In genomic region chr1:47325530-47325929, GRCh38 we compare ENCODE assay signal across 17 cellular contexts. TPM values are rescaled to one million over a fixed set of nuclear protein-coding genes. Genes with fewer than 3 reads are reported as not detected.
DNase-seq lines count a peak whose midpoint lies in the region; ATAC-seq and TF ChIP-seq lines count a peak whose summit lies in the region.
"Had no signal": no experiment of that assay in that cellular context is flagged by ENCODE, and none has a peak within 500 bp of the region (broad histone marks: within the 10 kb centered on the region; RNA-seq: fewer than 3 reads in every experiment).

No MANE protein-coding gene starts in this region.

- no peaks in the 10 kb centered on the region for H3K27me3 ChIP-seq in kidney epithelial cell (ENCODE audit: control insufficient read depth, insufficient read depth, low read length)

- POLR2A ChIA-PET in RWPE1 (lab: Yijun Ruan, JAX; ENCODE audit: low non-redundant PET), result interaction anchor here (0.7 kb wide), 1 partner anchor 11 kb away, joined by 3 read pairs; no protein-coding TSS in a partner anchor

- CTCF ChIA-PET in RWPE1 (lab: Yijun Ruan, JAX), result interaction anchor here (0.6 to 1.0 kb wide), 2 partner anchors 9 to 13 kb away, joined by 3 to 4 read pairs; no protein-coding TSS in a partner anchor

- no peak overlapping the region for H3K27ac Mint-ChIP-seq in T-helper 17 cell
- H3K27ac Mint-ChIP-seq: activated CD8-positive, alpha-beta T cell treated with anti-CD3 and anti-CD28 coated beads, Interleukin-2, amount 10 ng/mL, durations not matched to agents 7 days and 5 days; endodermal cell; naive thymus-derived CD4-positive, alpha-beta T cell had no signal

- H3K27me3 Mint-ChIP-seq in T-helper 17 cell, result no peaks in the 10 kb centered on the region
- H3K27me3 Mint-ChIP-seq: naive thymus-derived CD4-positive, alpha-beta T cell had no signal

- ATAC-seq in T-helper 17 cell, result no peak
- ATAC-seq: activated CD8-positive, alpha-beta T cell treated with anti-CD3 and anti-CD28 coated beads, Interleukin-2, amount 10 ng/mL, durations not matched to agents 7 days and 5 days; naive thymus-derived CD4-positive, alpha-beta T cell had no signal

- no peak overlapping the region for H3K27ac ChIP-seq in RWPE1
- H3K27ac ChIP-seq: left ventricle myocardium inferior had no signal

- peaks cover 5% of the 10 kb centered on the region for H3K4me1 Mint-ChIP-seq in T-helper 17 cell
- H3K4me1 Mint-ChIP-seq: brain; naive thymus-derived CD4-positive, alpha-beta T cell had no signal

- H3K4me3 Mint-ChIP-seq in T-helper 17 cell, result no peak overlapping the region
- H3K4me3 Mint-ChIP-seq: activated CD8-positive, alpha-beta T cell treated with anti-CD3 and anti-CD28 coated beads, Interleukin-2, amount 10 ng/mL, durations not matched to agents 7 days and 5 days; brain; endodermal cell; naive thymus-derived CD4-positive, alpha-beta T cell had no signal

- no peaks in the 10 kb centered on the region for H3K9me3 ChIP-seq in T-helper 17 cell (ENCODE audit: control insufficient read depth, low read length, poor library complexity, severe bottlenecking)
- H3K9me3 ChIP-seq: left ventricle myocardium inferior had no signal

- TF ChIP-seq CTCF in RWPE1 (conservative IDR thresholded peaks at IDR 0.05; ENCODE audit: low read depth), result no peak
- TF ChIP-seq CTCF in kidney epithelial cell (IDR thresholded peaks at IDR 0.05; ENCODE audit: insufficient read depth, low read length, poor library complexity, severe bottlenecking), result no peak

- DNase-seq in DMS153 treated with DMSO at 0.1 percent for 48 hours (lab: John Stamatoyannopoulos, UW; ENCODE audit: unreplicated experiment) (peak; percentile 13), NCI-H2029 treated with DMSO at 0.1 percent for 48 hours (lab: John Stamatoyannopoulos, UW) (peak; percentile 98), RWPE1 (ENCODE audit: low spot score) (peak; percentile 71), kidney epithelial cell (ENCODE audit: low read depth) (peak; percentile 49), T-helper 17 cell (no peak), NCI-H1105 (lab: John Stamatoyannopoulos, UW) (no peak), Ammon's horn (ENCODE audit: low spot score) (no peak)
- no peak for DNase-seq in stimulated activated CD8-positive, alpha-beta memory T cell treated with anti-CD3 and anti-CD28 coated beads, Interleukin-4, amount 100 ng/mL, for 48 hours
- DNase-seq: activated CD8-positive, alpha-beta T cell treated with anti-CD3 and anti-CD28 coated beads, Interleukin-2, amount 10 ng/mL, durations not matched to agents 7 days and 5 days; activated gamma-delta T cell; endodermal cell; head of caudate nucleus; left ventricle myocardium inferior; naive thymus-derived CD4-positive, alpha-beta T cell; NCI-H526; stimulated activated CD4-positive, alpha-beta T cell treated with anti-CD3 and anti-CD28 coated beads, Interleukin-1b, Interleukin-23, amount 100 ng/mL, for 48 hours had no signal

- H3K36me3 Mint-ChIP-seq in T-helper 17 cell (ENCODE audit: low read depth), result no peaks in the 10 kb centered on the region
- H3K36me3 Mint-ChIP-seq: brain had no signal

- no peak overlapping the region for H3K4me3 ChIP-seq in kidney epithelial cell (ENCODE audit: low read depth, low read length)
- H3K4me3 ChIP-seq: left ventricle myocardium inferior had no signal

- no peaks in the 10 kb centered on the region for H3K36me3 ChIP-seq in kidney epithelial cell (ENCODE audit: control insufficient read depth, insufficient read depth, low read length)
- H3K36me3 ChIP-seq: left ventricle myocardium inferior had no signal

RNA-seq across cellular contexts. Expression of gene CMPK1, which starts 8.1 kb away (rescaled TPM):
- total RNA-seq in kidney epithelial cell (62.0 and 74.7 TPM in 2 replicates), T-helper 17 cell (100 to 1,000 TPM in 1 of 2 donors, 10 to 100 TPM in 1; 97.6 to 124 TPM)

RNA-seq across cellular contexts. Expression of gene STIL, which starts 11.6 kb away (rescaled TPM):
- total RNA-seq in kidney epithelial cell, result 4.9 and 5.5 TPM in 2 replicates
- total RNA-seq in T-helper 17 cell, result 1 to 10 TPM; 1.2 to 2.6 TPM

Comparison
In these comparisons a context has a peak if more than half of its experiments do, and no peak if none do; other contexts are left out.
1. DNase-seq: peak in DMS153 treated with DMSO at 0.1 percent for 48 hours (single experiment), NCI-H2029 treated with DMSO at 0.1 percent for 48 hours (single experiment), RWPE1 (single experiment) and kidney epithelial cell (single experiment); none in T-helper 17 cell (0 of 3), NCI-H1105 (single experiment), Ammon's horn (single experiment) and stimulated activated CD8-positive, alpha-beta memory T cell treated with anti-CD3 and anti-CD28 coated beads, Interleukin-4, amount 100 ng/mL, for 48 hours (single experiment).